Comparison of ENCODE assay signal across 16 cellular contexts in genomic region chr2:35846-36245, GRCh38. TPM values are rescaled to one million over a fixed set of nuclear protein-coding genes. Genes with fewer than 3 reads are reported as not detected.
DNase-seq lines count a peak whose midpoint lies in the region; ATAC-seq, FAIRE-seq and TF ChIP-seq lines count a peak whose summit lies in the region.
"Had no signal": no experiment of that assay in that cellular context is flagged by ENCODE, and none has a peak within 500 bp of the region (broad histone marks: within the 10 kb centered on the region; RNA-seq: fewer than 3 reads in every experiment).

No MANE protein-coding gene starts in this region.

- H2AFZ ChIP-seq in keratinocyte (ENCODE audit: control insufficient read depth, low read length): no peak overlapping the region

- TF ChIP-seq CTCF in RWPE1 (conservative IDR thresholded peaks at IDR 0.05; ENCODE audit: low read depth): no peak
- no peak for TF ChIP-seq CTCF in keratinocyte (optimal IDR thresholded peaks at IDR 0.05 in 1 of 3, IDR thresholded peaks at IDR 0.05 in 1 of 3, conservative IDR thresholded peaks at IDR 0.05 in 1 of 3; ENCODE audit: extremely low read depth in 1 of 3, insufficient read depth in 2 of 3, low read length in 3 of 3)
- no peak for TF ChIP-seq CTCF in vagina (IDR thresholded peaks at IDR 0.05)
- TF ChIP-seq CTCF in CD4-positive, alpha-beta T cell (IDR thresholded peaks at IDR 0.05): no peak

- H3K9me3 Mint-ChIP-seq in CD4-positive, alpha-beta T cell: no peaks in the 10 kb centered on the region
- H3K9me3 Mint-ChIP-seq: nephron progenitor cell had no signal

- CTCF ChIA-PET in RWPE1 (lab: Yijun Ruan, JAX): interaction anchor here (0.5 to 1.6 kb wide), 2 partner anchors 12 to 17 kb away, joined by 3 to 6 read pairs; no protein-coding TSS in a partner anchor
- CTCF ChIA-PET in CD4-positive, alpha-beta T cell (lab: Charles Lee): no interaction called here

- H4K20me1 ChIP-seq in keratinocyte (ENCODE audit: control insufficient read depth, extremely low read depth, insufficient read depth, low read length): no peaks in the 10 kb centered on the region

- intact Hi-C loops in vagina (cut with DNase I): no loop called here
- intact Hi-C loops in CD4-positive, alpha-beta T cell (cut with DNase I, micrococcal nuclease): no loop called here

- peaks cover 2% of the 10 kb centered on the region for H3K9me1 ChIP-seq in keratinocyte (ENCODE audit: control insufficient read depth, extremely low read depth, insufficient read depth, low read length)

- H3K36me3 Mint-ChIP-seq in CD4-positive, alpha-beta T cell (ENCODE audit: low read depth): no peaks in the 10 kb centered on the region

- H3K4me2 ChIP-seq in keratinocyte (ENCODE audit: control insufficient read depth, extremely low read depth, insufficient read depth, low read depth, low read length): peak overlapping the region; percentile 23

- H3K9ac ChIP-seq in keratinocyte (ENCODE audit: control insufficient read depth, extremely low read depth, insufficient read depth, low read length): no peak overlapping the region

- H3K27ac ChIP-seq in RWPE1 (peak overlapping the region; percentile 26; the same call in 1 of the 2 replicates), keratinocyte (ENCODE audit: control insufficient read depth, insufficient read depth, low read length) (peak overlapping the region; percentile 51), vagina (peak overlapping the region; percentile 13)
- H3K27ac ChIP-seq in CD4-positive, alpha-beta T cell (ENCODE audit: low read depth, low read length): no peak overlapping the region

- H3K27me3 ChIP-seq in keratinocyte (ENCODE audit: control insufficient read depth, extremely low read depth, insufficient read depth, low read length): no peaks in the 10 kb centered on the region
- no peaks in the 10 kb centered on the region for H3K27me3 ChIP-seq in vagina
- H3K27me3 ChIP-seq in CD4-positive, alpha-beta T cell (ENCODE audit: control insufficient read depth, insufficient read depth, low read length): no peaks in the 10 kb centered on the region
- H3K27me3 ChIP-seq: MG63 had no signal

- TF ChIP-seq POLR2A in vagina (IDR thresholded peaks at IDR 0.05): no peak

- H3K36me3 ChIP-seq in keratinocyte (ENCODE audit: control insufficient read depth in 2 of 2, extremely low read depth in 1 of 2, insufficient read depth in 2 of 2, low read length in 2 of 2): peaks cover 7 to 21% of the 10 kb centered on the region in 2 experiments
- H3K36me3 ChIP-seq in vagina: no peaks in the 10 kb centered on the region
- H3K36me3 ChIP-seq: MG63 had no signal

- H3K4me3 Mint-ChIP-seq in CD4-positive, alpha-beta T cell: no peak overlapping the region
- H3K4me3 Mint-ChIP-seq: HFFc6, nephron progenitor cell had no signal

- dilution Hi-C loops in keratinocyte (cut with MboI; ENCODE audit: extremely low pct_ligation_motif_present, low sequenced_read_pairs): no loop called here

- FAIRE-seq in keratinocyte (lab: Jason Lieb, UNC): peak; percentile 94
- FAIRE-seq: A204.1 had no signal

- H3K4me3 ChIP-seq in keratinocyte (ENCODE audit: control insufficient read depth in 2 of 3, extremely low read depth in 1 of 3, insufficient read depth in 2 of 3, low read depth in 1 of 3, low read length in 3 of 3) (no peak overlapping the region), vagina (no peak overlapping the region)
- H3K4me3 ChIP-seq: MG63 had no signal

- POLR2A ChIA-PET in RWPE1 (lab: Yijun Ruan, JAX; ENCODE audit: low non-redundant PET): no interaction called here
- POLR2A ChIA-PET in CD4-positive, alpha-beta T cell (lab: Charles Lee): no interaction called here

- ATAC-seq in HG03342 (IDR thresholded peaks at IDR 0.05; ENCODE audit: unreplicated experiment): no peak
- ATAC-seq in CD4-positive, alpha-beta T cell (ENCODE audit: poor library complexity): no peak
- ATAC-seq: sciatic nerve had no signal

- H3K4me1 ChIP-seq in keratinocyte (ENCODE audit: control insufficient read depth, extremely low read depth, insufficient read depth, low read length): peaks cover 82% of the 10 kb centered on the region
- peaks cover 5% of the 10 kb centered on the region for H3K4me1 ChIP-seq in vagina

- no peak overlapping the region for H3K27ac Mint-ChIP-seq in CD4-positive, alpha-beta T cell
- H3K27ac Mint-ChIP-seq: HFFc6, nephron progenitor cell had no signal

- peaks cover 24% of the 10 kb centered on the region for H3K4me1 Mint-ChIP-seq in CD4-positive, alpha-beta T cell (ENCODE audit: low read depth)
- H3K4me1 Mint-ChIP-seq: nephron progenitor cell had no signal

- peaks cover 16% of the 10 kb centered on the region for H3K79me2 ChIP-seq in keratinocyte (ENCODE audit: control insufficient read depth, insufficient read depth, low read length)

- H3K27me3 Mint-ChIP-seq in CD4-positive, alpha-beta T cell: peaks cover 10% of the 10 kb centered on the region

- DNase-seq in NCI-H2196 (lab: John Stamatoyannopoulos, UW; ENCODE audit: unreplicated experiment) (peak; percentile 32), NCI-H2196 treated with DMSO at 0.1 percent for 48 hours (lab: John Stamatoyannopoulos, UW; ENCODE audit: unreplicated experiment) (no peak), RWPE1 (ENCODE audit: low spot score) (no peak), keratinocyte (ENCODE audit: low read depth, low spot score) (peak; percentile 56), vagina (ENCODE audit: extremely low spot score in 2 of 2) (no peak), CD1c-positive myeloid dendritic cell (ENCODE audit: extremely low spot score) (no peak)
- no peak for DNase-seq in CD4-positive, alpha-beta T cell
- DNase-seq: activated CD4-positive, alpha-beta T cell treated with anti-CD3 and anti-CD28 coated beads for 4 hours; HFFc6; hypothalamus; MG63; nephron progenitor cell; stimulated activated naive CD4-positive, alpha-beta T cell treated with Interleukin-2 at 50 U/mL for 16 hours had no signal

- H3K9me3 ChIP-seq in keratinocyte (ENCODE audit: control insufficient read depth, low read depth, low read length) (no peaks in the 10 kb centered on the region), vagina (no peaks in the 10 kb centered on the region)
- no peaks in the 10 kb centered on the region for H3K9me3 ChIP-seq in CD4-positive, alpha-beta T cell (ENCODE audit: control insufficient read depth, low read length)
- H3K9me3 ChIP-seq: MG63 had no signal

RNA-seq across cellular contexts. Expression of gene FAM110C, which starts 10.5 kb away (rescaled TPM):
- polyA plus RNA-seq in keratinocyte: 25.1 to 38.0 TPM (median 26.3 TPM) in 3 replicates
- polyA plus RNA-seq in keratinocyte (2011; ENCODE audit: low read depth): 13.8 TPM
- polyA plus RNA-seq in keratinocyte (2011; cell fraction: cytosol; rRNA removed): 18.4 and 27.4 TPM in 2 replicates
- 29.7 and 36.8 TPM in 2 replicates for polyA plus RNA-seq in keratinocyte (2011; cell fraction: nucleus; rRNA removed)
- polyA plus RNA-seq in keratinocyte (2012; ENCODE audit: low replicate concordance): 21.0 and 22.9 TPM in 2 replicates
- 4.9 to 22.2 TPM (median 12.2 TPM) in 3 replicates for polyA minus RNA-seq in keratinocyte
- 23.8 TPM for polyA minus RNA-seq in keratinocyte (2011; cell fraction: cytosol; rRNA and poly(A)+ RNA removed)
- polyA minus RNA-seq in keratinocyte (2011; cell fraction: nucleus; rRNA and poly(A)+ RNA removed): 20.2 and 25.4 TPM in 2 replicates
- total RNA-seq in vagina: 27.3 TPM
- total RNA-seq in CD4-positive, alpha-beta T cell: under 1 TPM; 0.16 to 0.36 TPM
- total RNA-seq: HFFc6 had no signal

Comparison
In these comparisons a context has a peak if more than half of its experiments do, and no peak if none do; other contexts are left out.
1. DNase-seq: peak in NCI-H2196 (single experiment) and keratinocyte (single experiment); none in NCI-H2196 treated with DMSO at 0.1 percent for 48 hours (single experiment), RWPE1 (single experiment), vagina (0 of 2), CD1c-positive myeloid dendritic cell (single experiment) and CD4-positive, alpha-beta T cell (0 of 10).
2. RNA of gene FAM110C, which starts 10.5 kb away (total RNA-seq): 27.3 TPM in vagina (single experiment); 0.16 to 0.36 TPM in CD4-positive, alpha-beta T cell; every median in the first group is over 10 times any median in the second.